ENCODE assay signal across 1 cellular context in the genomic region with DNA sequence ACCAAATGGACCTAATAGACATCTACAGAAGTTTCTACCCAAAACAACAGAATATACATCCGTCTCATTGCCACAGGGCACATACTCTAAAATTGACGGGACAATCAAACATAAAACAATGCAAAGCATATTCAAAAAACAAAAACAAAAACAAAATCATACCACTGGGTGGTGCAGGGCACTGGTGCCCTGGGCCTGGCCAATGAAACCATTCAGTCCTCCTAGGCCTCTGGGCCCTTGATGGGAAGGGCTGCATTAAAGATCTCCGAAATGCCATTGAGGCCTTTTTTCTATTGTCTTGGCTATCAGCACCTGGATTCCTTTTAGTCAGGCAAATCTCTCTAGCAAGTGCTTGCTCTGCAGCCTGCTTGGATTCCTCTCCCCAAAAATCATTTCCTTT.
TF ChIP-seq lines count a peak whose summit lies in the region.

No MANE protein-coding gene starts in this region.

TF ChIP-seq in HEK293, 187 proteins besides CTCF, POLR2A, EP300 and RAD21 (continued from another document):
- TF ChIP-seq, protein P1, sequence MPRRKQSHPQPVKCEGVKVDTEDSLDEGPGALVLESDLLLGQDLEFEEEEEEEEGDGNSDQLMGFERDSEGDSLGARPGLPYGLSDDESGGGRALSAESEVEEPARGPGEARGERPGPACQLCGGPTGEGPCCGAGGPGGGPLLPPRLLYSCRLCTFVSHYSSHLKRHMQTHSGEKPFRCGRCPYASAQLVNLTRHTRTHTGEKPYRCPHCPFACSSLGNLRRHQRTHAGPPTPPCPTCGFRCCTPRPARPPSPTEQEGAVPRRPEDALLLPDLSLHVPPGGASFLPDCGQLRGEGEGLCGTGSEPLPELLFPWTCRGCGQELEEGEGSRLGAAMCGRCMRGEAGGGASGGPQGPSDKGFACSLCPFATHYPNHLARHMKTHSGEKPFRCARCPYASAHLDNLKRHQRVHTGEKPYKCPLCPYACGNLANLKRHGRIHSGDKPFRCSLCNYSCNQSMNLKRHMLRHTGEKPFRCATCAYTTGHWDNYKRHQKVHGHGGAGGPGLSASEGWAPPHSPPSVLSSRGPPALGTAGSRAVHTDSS (tag by site-specific recombination; IDR thresholded peaks at IDR 0.05), result no peak
- TF ChIP-seq ZNF221 (tag by site-specific recombination; IDR thresholded peaks at IDR 0.05; ENCODE audit: borderline replicate concordance) (no peak), KLF9 (tag by site-specific recombination; IDR thresholded peaks at IDR 0.05; ENCODE audit: low read depth) (no peak), ZNF585B (tag by site-specific recombination; IDR thresholded peaks at IDR 0.05) (peak; percentile 100), ZNF843 (tag by site-specific recombination; IDR thresholded peaks at IDR 0.05) (no peak), TRIM28 (IDR thresholded peaks at IDR 0.05; ENCODE audit: borderline replicate concordance, low read length) (peak; percentile 96)
- TF ChIP-seq, protein P2, sequence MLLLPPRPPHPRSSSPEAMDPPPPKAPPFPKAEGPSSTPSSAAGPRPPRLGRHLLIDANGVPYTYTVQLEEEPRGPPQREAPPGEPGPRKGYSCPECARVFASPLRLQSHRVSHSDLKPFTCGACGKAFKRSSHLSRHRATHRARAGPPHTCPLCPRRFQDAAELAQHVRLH (tag by site-specific recombination; IDR thresholded peaks at IDR 0.05), result no peak
- TF ChIP-seq, protein P3, sequence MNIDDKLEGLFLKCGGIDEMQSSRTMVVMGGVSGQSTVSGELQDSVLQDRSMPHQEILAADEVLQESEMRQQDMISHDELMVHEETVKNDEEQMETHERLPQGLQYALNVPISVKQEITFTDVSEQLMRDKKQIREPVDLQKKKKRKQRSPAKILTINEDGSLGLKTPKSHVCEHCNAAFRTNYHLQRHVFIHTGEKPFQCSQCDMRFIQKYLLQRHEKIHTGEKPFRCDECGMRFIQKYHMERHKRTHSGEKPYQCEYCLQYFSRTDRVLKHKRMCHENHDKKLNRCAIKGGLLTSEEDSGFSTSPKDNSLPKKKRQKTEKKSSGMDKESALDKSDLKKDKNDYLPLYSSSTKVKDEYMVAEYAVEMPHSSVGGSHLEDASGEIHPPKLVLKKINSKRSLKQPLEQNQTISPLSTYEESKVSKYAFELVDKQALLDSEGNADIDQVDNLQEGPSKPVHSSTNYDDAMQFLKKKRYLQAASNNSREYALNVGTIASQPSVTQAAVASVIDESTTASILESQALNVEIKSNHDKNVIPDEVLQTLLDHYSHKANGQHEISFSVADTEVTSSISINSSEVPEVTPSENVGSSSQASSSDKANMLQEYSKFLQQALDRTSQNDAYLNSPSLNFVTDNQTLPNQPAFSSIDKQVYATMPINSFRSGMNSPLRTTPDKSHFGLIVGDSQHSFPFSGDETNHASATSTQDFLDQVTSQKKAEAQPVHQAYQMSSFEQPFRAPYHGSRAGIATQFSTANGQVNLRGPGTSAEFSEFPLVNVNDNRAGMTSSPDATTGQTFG (tag by site-specific recombination; IDR thresholded peaks at IDR 0.05; ENCODE audit: borderline replicate concordance), result no peak
- TF ChIP-seq, protein P4, sequence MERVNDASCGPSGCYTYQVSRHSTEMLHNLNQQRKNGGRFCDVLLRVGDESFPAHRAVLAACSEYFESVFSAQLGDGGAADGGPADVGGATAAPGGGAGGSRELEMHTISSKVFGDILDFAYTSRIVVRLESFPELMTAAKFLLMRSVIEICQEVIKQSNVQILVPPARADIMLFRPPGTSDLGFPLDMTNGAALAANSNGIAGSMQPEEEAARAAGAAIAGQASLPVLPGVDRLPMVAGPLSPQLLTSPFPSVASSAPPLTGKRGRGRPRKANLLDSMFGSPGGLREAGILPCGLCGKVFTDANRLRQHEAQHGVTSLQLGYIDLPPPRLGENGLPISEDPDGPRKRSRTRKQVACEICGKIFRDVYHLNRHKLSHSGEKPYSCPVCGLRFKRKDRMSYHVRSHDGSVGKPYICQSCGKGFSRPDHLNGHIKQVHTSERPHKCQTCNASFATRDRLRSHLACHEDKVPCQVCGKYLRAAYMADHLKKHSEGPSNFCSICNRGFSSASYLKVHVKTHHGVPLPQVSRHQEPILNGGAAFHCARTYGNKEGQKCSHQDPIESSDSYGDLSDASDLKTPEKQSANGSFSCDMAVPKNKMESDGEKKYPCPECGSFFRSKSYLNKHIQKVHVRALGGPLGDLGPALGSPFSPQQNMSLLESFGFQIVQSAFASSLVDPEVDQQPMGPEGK (tag by site-specific recombination; IDR thresholded peaks at IDR 0.05), result no peak
